ENCODE assay signal across 22 cellular contexts in genomic region chr13:50873481-50873880, GRCh38. TPM values are rescaled to one million over a fixed set of nuclear protein-coding genes. Genes with fewer than 3 reads are reported as not detected.
DNase-seq lines count a peak whose midpoint lies in the region; ATAC-seq and TF ChIP-seq lines count a peak whose summit lies in the region.
"Had no signal": no experiment of that assay in that cellular context is flagged by ENCODE, and none has a peak within 500 bp of the region (broad histone marks: within the 10 kb centered on the region; RNA-seq: fewer than 3 reads in every experiment).

No MANE protein-coding gene starts in this region.

- no peaks in the 10 kb centered on the region for H3K36me3 ChIP-seq in adipocyte (ENCODE audit: control insufficient read depth, insufficient read depth, low read length, severe bottlenecking)
- no peaks in the 10 kb centered on the region for H3K36me3 ChIP-seq in smooth muscle cell (ENCODE audit: low read depth)
- H3K36me3 ChIP-seq in tibial artery, result no peaks in the 10 kb centered on the region
- H3K36me3 ChIP-seq: MG63 had no signal

- H4K20me1 ChIP-seq in smooth muscle cell (ENCODE audit: low read depth), result no peaks in the 10 kb centered on the region

- no peaks in the 10 kb centered on the region for H3K9me3 ChIP-seq in adipocyte (ENCODE audit: control insufficient read depth, low read length)
- H3K9me3 ChIP-seq in smooth muscle cell (replicated peaks; ENCODE audit: low read depth), result no peaks in the 10 kb centered on the region
- H3K9me3 ChIP-seq in tibial artery, result no peaks in the 10 kb centered on the region
- H3K9me3 ChIP-seq: MG63 had no signal

- no peak for ATAC-seq in GM21786 (IDR thresholded peaks at IDR 0.05; ENCODE audit: unreplicated experiment)
- ATAC-seq: GM12878 had no signal

- DNase-seq in NCI-H748 (lab: John Stamatoyannopoulos, UW; ENCODE audit: unreplicated experiment), result peak; percentile 9
- DNase-seq in NCI-H748 treated with DMSO at 0.1 percent for 48 hours (lab: John Stamatoyannopoulos, UW), result no peak
- peak; percentile 7 for DNase-seq in adipocyte (ENCODE audit: low read depth)
- peak; percentile 48 for DNase-seq in fibroblast of peridontal ligament (ENCODE audit: extremely low read depth)
- DNase-seq in smooth muscle cell (lab: John Stamatoyannopoulos, UW; ENCODE audit: unreplicated experiment), result no peak
- no peak for DNase-seq in NCI-H187 treated with DMSO at 0.1 percent for 48 hours (lab: John Stamatoyannopoulos, UW)
- no peak for DNase-seq in tibial artery
- DNase-seq: CD4-positive, CD25-positive, alpha-beta regulatory T cell; GDM1; H7; HFFc6; KG1; MG63; NCI-H2029 treated with DMSO at 0.1 percent for 48 hours; NCI-H2171; NCI-H226; NCI-H510A; NCI-H774 had no signal

- H2AFZ ChIP-seq in smooth muscle cell (ENCODE audit: low read depth), result no peak overlapping the region

- H3K4me1 ChIP-seq in adipocyte (ENCODE audit: control insufficient read depth, insufficient read depth, low read length), result no peaks in the 10 kb centered on the region
- no peaks in the 10 kb centered on the region for H3K4me1 ChIP-seq in smooth muscle cell (ENCODE audit: low read depth)
- H3K4me1 ChIP-seq in tibial artery, result no peaks in the 10 kb centered on the region

- peak overlapping the region; percentile 32 for H3K4me2 ChIP-seq in smooth muscle cell

- H3F3A ChIP-seq in smooth muscle cell (ENCODE audit: low read depth), result no peaks in the 10 kb centered on the region

- H3K27ac ChIP-seq in smooth muscle cell (ENCODE audit: low read depth) (no peak overlapping the region), tibial artery (no peak overlapping the region)

- WGBS in smooth muscle cell (ENCODE audit: low lambda C conversion rate), result 45% methylated on average over 2 of the region's 2 CpGs

- H3K4me3 ChIP-seq in adipocyte (ENCODE audit: low read length) (no peak overlapping the region), smooth muscle cell (no peak overlapping the region), tibial artery (no peak overlapping the region)
- H3K4me3 ChIP-seq: GM12878, MG63 had no signal

- TF ChIP-seq CTCF in smooth muscle cell (IDR thresholded peaks at IDR 0.05; ENCODE audit: borderline replicate concordance, insufficient read depth, poor library complexity, severe bottlenecking), result no peak
- no peak for TF ChIP-seq CTCF in tibial artery (IDR thresholded peaks at IDR 0.05)

- H3K27me3 ChIP-seq in adipocyte (replicated peaks; ENCODE audit: control insufficient read depth, insufficient read depth, low read length) (no peaks in the 10 kb centered on the region), smooth muscle cell (ENCODE audit: low read depth) (no peaks in the 10 kb centered on the region), tibial artery (no peaks in the 10 kb centered on the region)
- H3K27me3 ChIP-seq: MG63 had no signal

- intact Hi-C loops in tibial artery (cut with DNase I; ENCODE audit: low total_unique reads), result no loop called here

- H3K9ac ChIP-seq in adipocyte (ENCODE audit: low read length) (no peak overlapping the region), smooth muscle cell (ENCODE audit: low read depth) (no peak overlapping the region)

- no peaks in the 10 kb centered on the region for H3K79me2 ChIP-seq in smooth muscle cell (ENCODE audit: low read depth)

RNA-seq across cellular contexts. Expression of gene DLEU7, which starts 30.0 kb away (rescaled TPM):
- total RNA-seq in smooth muscle cell, result 1.8 TPM in 1 of 2 replicates, not detected in the other
- not detected in 2 replicates for polyA plus RNA-seq in smooth muscle cell
- total RNA-seq: A172; CD4-positive, CD25-positive, alpha-beta regulatory T cell; GM12878; HFFc6 had no signal
- polyA plus RNA-seq: BJ, GM12878 had no signal

RNA-seq across cellular contexts. Expression of gene RNASEH2B, which starts 36.1 kb away (rescaled TPM):
- 18.4 and 18.9 TPM in 2 replicates for total RNA-seq in smooth muscle cell
- 16.1 and 17.7 TPM in 2 replicates for polyA plus RNA-seq in smooth muscle cell

Comparison
In these comparisons a context has a peak if more than half of its experiments do, and no peak if none do; other contexts are left out.
1. DNase-seq: peak in NCI-H748 (single experiment), adipocyte (single experiment) and fibroblast of peridontal ligament (single experiment); none in NCI-H748 treated with DMSO at 0.1 percent for 48 hours (single experiment), smooth muscle cell (single experiment), NCI-H187 treated with DMSO at 0.1 percent for 48 hours (single experiment) and tibial artery (0 of 2).